Comparison of ENCODE assay signal across 1 cellular context in the genomic region with DNA sequence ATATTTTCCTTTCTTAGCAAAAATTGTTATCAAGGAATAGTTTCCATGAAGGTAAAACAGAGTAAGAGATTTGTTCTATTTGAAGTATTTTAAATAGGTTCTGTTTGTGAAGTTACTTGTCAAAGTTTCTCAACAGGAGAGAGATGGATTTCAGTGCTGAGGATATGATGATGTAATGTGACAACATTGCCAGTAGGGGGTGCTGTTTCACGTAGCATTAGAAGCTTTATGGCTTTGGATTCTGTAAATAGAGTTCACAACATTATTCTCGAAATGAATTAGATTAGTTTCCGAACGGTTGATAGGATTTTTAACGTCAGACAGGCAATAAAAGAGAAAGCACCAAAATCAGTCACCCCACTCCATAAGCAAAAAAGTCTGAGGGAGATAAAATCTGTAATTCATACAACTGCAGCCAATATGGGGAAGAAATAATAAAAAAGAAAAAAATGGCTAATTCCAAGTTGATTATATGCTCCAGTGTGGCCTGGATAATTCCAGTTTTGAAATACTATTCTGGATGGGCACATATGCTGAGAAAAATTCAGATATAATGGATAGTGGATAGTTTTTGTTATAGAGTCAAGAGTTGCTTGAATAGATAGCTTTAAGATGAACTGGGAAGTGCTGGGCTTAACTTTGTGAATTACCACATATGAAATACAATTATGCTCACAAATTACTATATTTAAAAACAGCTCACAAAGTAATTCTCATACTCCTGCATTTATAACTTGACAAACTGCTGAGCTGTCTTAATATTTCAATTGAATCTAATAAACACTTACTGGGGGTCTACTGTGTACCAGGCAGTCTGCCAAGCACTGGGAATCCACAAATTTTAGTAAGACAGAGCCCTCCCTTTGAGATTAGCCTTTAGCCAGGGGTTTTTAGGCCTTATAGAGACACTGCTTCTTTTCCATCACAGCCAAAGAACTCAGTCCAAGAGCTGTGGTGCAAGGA.
TF ChIP-seq lines count a peak whose summit lies in the region.

No MANE protein-coding gene starts in this region.

TF ChIP-seq in K562, 482 proteins besides CTCF, POLR2A, EP300 and RAD21 (continued from another document):
- peak; percentile 72 for TF ChIP-seq CREM (IDR thresholded peaks at IDR 0.05; ENCODE audit: low read depth)
- no peak for TF ChIP-seq EP400 (IDR thresholded peaks at IDR 0.05)
- TF ChIP-seq RBBP5 (IDR thresholded peaks at IDR 0.05; ENCODE audit: borderline replicate concordance, insufficient read depth, low read length, poor library complexity, severe bottlenecking), result no peak
- TF ChIP-seq JUND (IDR thresholded peaks at IDR 0.05; ENCODE audit: borderline replicate concordance, low read depth, low read length), result peak; percentile 57; the same call in 1 of the 2 replicates
- TF ChIP-seq JUND (tag; IDR thresholded peaks at IDR 0.05; ENCODE audit: borderline replicate concordance, low read depth, low read length), result peak; percentile 38; the same call in 1 of the 3 replicates
- TF ChIP-seq, protein P1, sequence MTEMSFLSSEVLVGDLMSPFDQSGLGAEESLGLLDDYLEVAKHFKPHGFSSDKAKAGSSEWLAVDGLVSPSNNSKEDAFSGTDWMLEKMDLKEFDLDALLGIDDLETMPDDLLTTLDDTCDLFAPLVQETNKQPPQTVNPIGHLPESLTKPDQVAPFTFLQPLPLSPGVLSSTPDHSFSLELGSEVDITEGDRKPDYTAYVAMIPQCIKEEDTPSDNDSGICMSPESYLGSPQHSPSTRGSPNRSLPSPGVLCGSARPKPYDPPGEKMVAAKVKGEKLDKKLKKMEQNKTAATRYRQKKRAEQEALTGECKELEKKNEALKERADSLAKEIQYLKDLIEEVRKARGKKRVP (CRISPR knock-in tag; IDR thresholded peaks at IDR 0.05), result 0 out of 2 replicates have a peak, but pooled peaks have one; percentile 9
- TF ChIP-seq ATF7 (IDR thresholded peaks at IDR 0.05), result peak; percentile 62; the same call in 1 of the 2 replicates
- 0 out of 2 replicates have a peak, but pooled peaks have one; percentile 31 for TF ChIP-seq ARID3A (IDR thresholded peaks at IDR 0.05; ENCODE audit: borderline replicate concordance, low read depth, low read length)
- peak; percentile 83 for TF ChIP-seq DEAF1 (CRISPR knock-in tag; IDR thresholded peaks at IDR 0.05)
- TF ChIP-seq ZBTB17 (CRISPR knock-in tag; IDR thresholded peaks at IDR 0.05), result no peak
- TF ChIP-seq CEBPG (CRISPR knock-in tag; IDR thresholded peaks at IDR 0.05), result no peak
- peak; percentile 89 for TF ChIP-seq CEBPG (tag; conservative IDR thresholded peaks at IDR 0.05 in 1 of 2, IDR thresholded peaks at IDR 0.05 in 1 of 2)
- no peak for TF ChIP-seq WHSC1 (IDR thresholded peaks at IDR 0.05; ENCODE audit: low read length)
- peak; percentile 92 for TF ChIP-seq ATF3 (IDR thresholded peaks at IDR 0.05)
- no peak for TF ChIP-seq ATF3 (CRISPR knock-in tag; conservative IDR thresholded peaks at IDR 0.05)
- TF ChIP-seq ZC3H8 (IDR thresholded peaks at IDR 0.05), result no peak
- TF ChIP-seq SMC3 (conservative IDR thresholded peaks at IDR 0.05; ENCODE audit: insufficient read depth, low read depth, low read length), result peak; percentile 58
- peak; percentile 8; the same call in 1 of the 2 replicates for TF ChIP-seq C11orf30 (IDR thresholded peaks at IDR 0.05; ENCODE audit: low read depth)
- TF ChIP-seq MBD1 (CRISPR knock-in tag; IDR thresholded peaks at IDR 0.05), result no peak
- TF ChIP-seq POLR2H (tag; IDR thresholded peaks at IDR 0.05; ENCODE audit: low read depth), result peak; percentile 36; the same call in 1 of the 2 replicates
